ENCODE assay signal across 15 cellular contexts in the genomic region with DNA sequence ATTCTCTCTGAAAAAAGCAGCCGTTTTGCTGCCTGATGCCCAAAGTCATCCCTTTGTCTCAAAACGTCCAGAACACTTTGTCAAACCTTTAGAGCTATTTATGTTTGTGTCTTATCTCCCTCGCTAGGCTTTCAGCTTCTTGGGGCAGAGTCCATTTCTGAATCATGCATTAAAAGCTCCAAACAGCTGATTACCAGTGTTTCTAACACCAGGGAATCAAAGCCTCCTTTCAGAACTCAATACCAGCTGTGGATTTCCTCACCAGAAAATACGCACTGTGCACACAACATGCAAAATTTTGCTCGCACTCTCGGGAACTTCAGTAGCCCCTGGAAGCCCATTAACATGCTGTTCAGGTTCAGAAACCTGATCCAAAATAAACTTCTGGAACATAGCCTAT.
A peak's percentile ranks its signal among the peaks of the same experiment; 100 is the strongest.
DNase-seq lines count a peak whose midpoint lies in the region; ATAC-seq, FAIRE-seq and TF ChIP-seq lines count a peak whose summit lies in the region.
"Had no signal": no experiment of that assay in that cellular context is flagged by ENCODE, and none has a peak within 500 bp of the region (broad histone marks: within the 10 kb centered on the region; RNA-seq: fewer than 3 reads in every experiment).

No MANE protein-coding gene starts in this region.

- peak; percentile 46 for ATAC-seq in Right ventricle myocardium superior (ENCODE audit: poor library complexity)
- no peak for ATAC-seq in Right ventricle myocardium inferior
- no peak for ATAC-seq in left lung
- ATAC-seq in thoracic aorta (ENCODE audit: insufficient number of reproducible peaks, low FRiP score, low read depth) = no peak

- DNase-seq in Right ventricle myocardium superior (no peak), Right ventricle myocardium inferior (ENCODE audit: missing footprints) (no peak), astrocyte (ENCODE audit: low read depth) (no peak), left lung (no peak), thoracic aorta (ENCODE audit: low spot score) (no peak), testis (no peak), A172 (ENCODE audit: low spot score) (no peak), NOMO-1 treated with DMSO at 0.1 percent for 48 hours (lab: John Stamatoyannopoulos, UW; ENCODE audit: unreplicated experiment) (no peak)

- H3K4me3 Mint-ChIP-seq in astrocyte (ENCODE audit: unreplicated experiment) = no peak overlapping the region

- WGBS in testis, 2 donors = 21 to 33% methylated on average over 6 of the region's 6 CpGs

- peaks cover 4% of the 10 kb centered on the region for H3K4me1 ChIP-seq in astrocyte (ENCODE audit: insufficient read depth, low read length)
- H3K4me1 ChIP-seq in left lung = peaks cover 0 to 7% of the 10 kb centered on the region in 2 donors
- H3K4me1 ChIP-seq in thoracic aorta (ENCODE audit: control insufficient read depth in 1 of 2, low read depth in 2 of 2) = peaks cover 7 to 51% of the 10 kb centered on the region in 2 donors
- peaks cover 8% of the 10 kb centered on the region for H3K4me1 ChIP-seq in testis
- H3K4me1 ChIP-seq: A549 had no signal

- no peak for TF ChIP-seq CTCF in astrocyte (IDR thresholded peaks at IDR 0.05; ENCODE audit: insufficient read depth, low read depth, low read length)
- TF ChIP-seq CTCF in left lung (IDR thresholded peaks at IDR 0.05) = no peak
- TF ChIP-seq CTCF in thoracic aorta (IDR thresholded peaks at IDR 0.05) = no peak
- TF ChIP-seq CTCF in testis (IDR thresholded peaks at IDR 0.05) = no peak

- no peak overlapping the region for H2AFZ ChIP-seq in astrocyte (ENCODE audit: low read depth, low read length)

- H3K79me2 ChIP-seq in astrocyte (ENCODE audit: insufficient read depth, low read length) = no peaks in the 10 kb centered on the region

- H3K9me3 ChIP-seq in astrocyte (ENCODE audit: insufficient read depth, low read depth, low read length) (no peaks in the 10 kb centered on the region), left lung (no peaks in the 10 kb centered on the region), thoracic aorta (no peaks in the 10 kb centered on the region), testis (no peaks in the 10 kb centered on the region)
- H3K9me3 ChIP-seq: A549, HAP-1, stomach had no signal

- H3K36me3 Mint-ChIP-seq in astrocyte (ENCODE audit: low read depth, unreplicated experiment) = no peaks in the 10 kb centered on the region
- H3K36me3 Mint-ChIP-seq: CD8-positive, alpha-beta memory T cell; mesothelial cell of epicardium had no signal

- H3K27me3 ChIP-seq in astrocyte (ENCODE audit: insufficient read depth, low read length) (no peaks in the 10 kb centered on the region), left lung (no peaks in the 10 kb centered on the region), thoracic aorta (replicated peaks; ENCODE audit: insufficient read depth) (no peaks in the 10 kb centered on the region), testis (no peaks in the 10 kb centered on the region)
- H3K27me3 ChIP-seq: stomach had no signal

- H3K27ac ChIP-seq in astrocyte (ENCODE audit: low read depth, low read length) = no peak overlapping the region
- H3K27ac ChIP-seq in left lung = peak overlapping the region; percentile 6 to 13
- H3K27ac ChIP-seq in thoracic aorta = peak overlapping the region; percentile 14 to 48
- peak overlapping the region in 1 of 2 donors; percentile 7 for H3K27ac ChIP-seq in testis
- H3K27ac ChIP-seq: A549, VCaP had no signal

- H3K4me1 Mint-ChIP-seq in astrocyte (ENCODE audit: low read depth, unreplicated experiment) = peaks cover 5% of the 10 kb centered on the region

- no peak overlapping the region for H3K4me3 ChIP-seq in astrocyte (ENCODE audit: insufficient read depth, low read depth, low read length)
- H3K4me3 ChIP-seq in left lung = no peak overlapping the region
- H3K4me3 ChIP-seq in thoracic aorta = peak overlapping the region; percentile 67
- H3K4me3 ChIP-seq in testis = no peak overlapping the region
- H3K4me3 ChIP-seq: A549, HAP-1 had no signal

- FAIRE-seq in astrocyte (lab: Jason Lieb, UNC) = no peak
- FAIRE-seq: A549 had no signal

- H4K20me1 ChIP-seq in astrocyte (ENCODE audit: insufficient read depth, low read length) = no peaks in the 10 kb centered on the region

- H3K27me3 Mint-ChIP-seq in astrocyte (ENCODE audit: low read depth, unreplicated experiment) = no peaks in the 10 kb centered on the region

- H3K9me3 Mint-ChIP-seq in astrocyte (ENCODE audit: unreplicated experiment) = no peaks in the 10 kb centered on the region
- H3K9me3 Mint-ChIP-seq: CD8-positive, alpha-beta memory T cell; effector memory CD8-positive, alpha-beta T cell; mesothelial cell of epicardium had no signal

- no peak overlapping the region for H3K27ac Mint-ChIP-seq in astrocyte (ENCODE audit: unreplicated experiment)
- H3K27ac Mint-ChIP-seq: CD8-positive, alpha-beta memory T cell; effector memory CD8-positive, alpha-beta T cell had no signal

- no peak for TF ChIP-seq POLR2A in testis (IDR thresholded peaks at IDR 0.05)

- intact Hi-C loops in Right ventricle myocardium superior (cut with DNase I) (no loop called here), Right ventricle myocardium inferior (cut with DNase I) (loop anchor here (5.0 kb wide), 1 partner anchor 246 kb away; no protein-coding TSS in a partner anchor), left lung (cut with DNase I) (no loop called here), testis (cut with DNase I; ENCODE audit: low total_unique reads) (no loop called here)

- peak overlapping the region; percentile 40 for H3K9ac ChIP-seq in astrocyte (ENCODE audit: low read length)

- H3K36me3 ChIP-seq in astrocyte (ENCODE audit: insufficient read depth, low read length) = no peaks in the 10 kb centered on the region
- no peaks in the 10 kb centered on the region for H3K36me3 ChIP-seq in left lung
- H3K36me3 ChIP-seq in thoracic aorta = no peaks in the 10 kb centered on the region
- no peaks in the 10 kb centered on the region for H3K36me3 ChIP-seq in testis (ENCODE audit: low read depth, missing control alignments)
- H3K36me3 ChIP-seq: HAP-1, stomach had no signal

- peak overlapping the region; percentile 77 for H3K4me2 ChIP-seq in astrocyte (ENCODE audit: low read length)
